Comparison of ENCODE assay signal across 8 cellular contexts in genomic region chr18:58310517-58310916, GRCh38.
A peak's percentile ranks its signal among the peaks of the same experiment; 100 is the strongest.
DNase-seq lines count a peak whose midpoint lies in the region; ATAC-seq and TF ChIP-seq lines count a peak whose summit lies in the region.

No MANE protein-coding gene starts in this region.

- H3K9me3 ChIP-seq in CD4-positive, alpha-beta T cell (ENCODE audit: control insufficient read depth, low read length), result peaks cover 6% of the 10 kb centered on the region
- H3K9me3 ChIP-seq in mucosa of descending colon, result peaks cover 2% of the 10 kb centered on the region

- H3K9me3 Mint-ChIP-seq in CD4-positive, alpha-beta T cell, result no peaks in the 10 kb centered on the region
- H3K9me3 Mint-ChIP-seq in immature natural killer cell, result peaks cover 0 to 5% (median 0%) of the 10 kb centered on the region in 6 donors

- no peaks in the 10 kb centered on the region for H3K36me3 ChIP-seq in mucosa of descending colon (ENCODE audit: low read depth)

- H3K27ac ChIP-seq in CD4-positive, alpha-beta T cell (ENCODE audit: low read depth, low read length), result peak overlapping the region; percentile 24

- TF ChIP-seq CTCF in CD4-positive, alpha-beta T cell (IDR thresholded peaks at IDR 0.05), result no peak
- no peak for TF ChIP-seq CTCF in mucosa of descending colon (IDR thresholded peaks at IDR 0.05)
- no peak for TF ChIP-seq CTCF in GM20000 (IDR thresholded peaks at IDR 0.05; ENCODE audit: extremely low read depth, missing control alignments)

- POLR2A ChIA-PET in CD4-positive, alpha-beta T cell (lab: Charles Lee), result interaction anchor here (0.6 to 2.0 kb wide), 3 partner anchors 9 to 159 kb away, joined by 3 to 11 read pairs (median 8); no protein-coding TSS in a partner anchor

- no peaks in the 10 kb centered on the region for H3K27me3 ChIP-seq in CD4-positive, alpha-beta T cell (ENCODE audit: control insufficient read depth, insufficient read depth, low read length)

- H3K27ac Mint-ChIP-seq in CD4-positive, alpha-beta T cell, result peak overlapping the region; percentile 76
- no peak overlapping the region for H3K27ac Mint-ChIP-seq in immature natural killer cell

- peak in 7 of 10 experiments; percentile 10 to 40 (median 24) for DNase-seq in CD4-positive, alpha-beta T cell
- DNase-seq in LoVo (ENCODE audit: low spot score), result peak; percentile 30
- DNase-seq in amniotic epithelial cell (ENCODE audit: low read depth), result peak; percentile 57
- peak; percentile 81 to 87 (median 83) for DNase-seq in mucosa of descending colon
- DNase-seq in GM20000 (ENCODE audit: low spot score), result no peak
- DNase-seq in immature natural killer cell, result no peak
- no peak for DNase-seq in medulla oblongata (ENCODE audit: extremely low spot score)

- H3K4me3 Mint-ChIP-seq in CD4-positive, alpha-beta T cell, result peak overlapping the region; percentile 77
- H3K4me3 Mint-ChIP-seq in immature natural killer cell, result no peak overlapping the region

- peaks cover 40% of the 10 kb centered on the region for H3K4me1 ChIP-seq in mucosa of descending colon (ENCODE audit: low read depth)

- intact Hi-C loops in CD4-positive, alpha-beta T cell (cut with DNase I, micrococcal nuclease), result loop anchor here in 1 of 2 experiments (5.0 kb wide), 1 partner anchor 113 kb away; no protein-coding TSS in a partner anchor
- intact Hi-C loops in mucosa of descending colon (cut with DNase I, micrococcal nuclease), result loop anchor here in 1 of 2 donors (10.0 kb wide), 1 partner anchor 66 kb away; no protein-coding TSS in a partner anchor

- peak; percentile 84 for ATAC-seq in CD4-positive, alpha-beta T cell (ENCODE audit: poor library complexity)
- ATAC-seq in mucosa of descending colon (peak; percentile 92), GM21737 (IDR thresholded peaks at IDR 0.05; ENCODE audit: unreplicated experiment) (no peak)

- no peaks in the 10 kb centered on the region for H3K27me3 Mint-ChIP-seq in CD4-positive, alpha-beta T cell
- H3K27me3 Mint-ChIP-seq in immature natural killer cell (ENCODE audit: low read depth in 3 of 3), result peaks cover 2% of the 10 kb centered on the region in 3 donors

- CTCF ChIA-PET in CD4-positive, alpha-beta T cell (lab: Charles Lee), result interaction anchor here (2.5 kb wide), 1 partner anchor 11 kb away, joined by 7 read pairs; no protein-coding TSS in a partner anchor

- H3K4me3 ChIP-seq in mucosa of descending colon, result no peak overlapping the region

- peaks cover 3% of the 10 kb centered on the region for H3K36me3 Mint-ChIP-seq in CD4-positive, alpha-beta T cell (ENCODE audit: low read depth)
- no peaks in the 10 kb centered on the region for H3K36me3 Mint-ChIP-seq in immature natural killer cell

- H3K4me1 Mint-ChIP-seq in CD4-positive, alpha-beta T cell (ENCODE audit: low read depth), result peaks cover 64% of the 10 kb centered on the region
- peaks cover 0 to 1% of the 10 kb centered on the region in 2 donors for H3K4me1 Mint-ChIP-seq in immature natural killer cell

Comparison
In these comparisons a context has a peak if more than half of its experiments do, and no peak if none do; other contexts are left out.
1. DNase-seq: peak in CD4-positive, alpha-beta T cell (7 of 10), LoVo (single experiment), amniotic epithelial cell (single experiment) and mucosa of descending colon (3 of 3); none in GM20000 (single experiment), immature natural killer cell (0 of 3) and medulla oblongata (single experiment).